In the genomic region with DNA sequence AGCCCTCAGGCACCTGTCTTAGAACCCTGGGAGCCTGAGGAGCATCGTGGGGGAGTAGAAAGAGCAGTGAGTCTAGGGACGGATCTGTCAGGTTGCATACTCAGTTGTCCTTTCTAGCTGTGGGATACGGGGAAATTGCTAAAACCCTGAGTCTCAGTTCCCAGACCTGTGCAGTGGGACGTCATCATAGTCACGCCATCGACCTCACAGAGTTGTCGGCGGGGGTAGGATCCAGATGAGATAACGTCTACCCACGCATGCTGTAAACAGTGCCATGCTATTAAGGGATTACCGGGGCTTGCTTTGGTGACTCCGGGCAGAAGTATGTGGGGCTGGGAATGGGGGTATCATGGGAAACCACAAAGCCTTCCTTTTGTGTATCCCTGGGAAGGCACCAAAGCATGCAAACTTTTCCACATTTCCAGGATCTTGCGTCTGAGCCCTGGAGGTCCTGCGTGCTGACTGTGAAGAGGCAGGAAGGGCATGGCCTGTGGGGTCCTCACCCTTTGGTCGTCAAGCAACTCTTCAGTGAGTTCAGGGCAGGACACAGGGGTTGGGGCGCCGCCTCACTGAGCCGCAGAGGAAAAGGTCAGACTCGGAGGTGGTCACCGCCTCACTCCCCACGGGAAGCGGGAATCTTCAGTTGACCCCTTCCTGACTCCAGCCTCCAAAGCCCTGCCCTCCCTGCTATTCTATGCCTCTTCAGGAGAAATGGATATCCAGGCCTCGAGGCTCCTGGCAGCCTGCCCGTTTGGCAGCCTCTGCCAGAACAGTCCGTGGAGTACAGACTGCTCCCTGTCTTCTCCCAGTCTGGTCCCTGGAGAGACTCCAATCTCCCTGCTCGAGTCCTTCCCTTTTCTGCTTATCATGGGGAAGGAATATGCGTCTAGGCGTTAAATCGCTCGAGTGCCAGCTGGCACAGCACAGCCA, we compare ENCODE assay signal across 8 cellular contexts.
DNase-seq lines count a peak whose midpoint lies in the region; ATAC-seq and TF ChIP-seq lines count a peak whose summit lies in the region.

No MANE protein-coding gene starts in this region.

- H3K4me3 Mint-ChIP-seq in CD14-positive monocyte, result no peak overlapping the region

- H3K4me1 Mint-ChIP-seq in CD14-positive monocyte, result peaks cover 3% of the 10 kb centered on the region

- intact Hi-C loops in body of pancreas (cut with DNase I), result loop anchor here (10.0 kb wide), 1 partner anchor 266 kb away; no protein-coding TSS in a partner anchor
- intact Hi-C loops in CD14-positive monocyte (cut with micrococcal nuclease), result loop anchor here (5.0 to 10.0 kb wide), 6 partner anchors 44 to 346 kb away; partner anchors contain the start of gene SMC5 (in 1 of the 2)

- peak; percentile 75 for ATAC-seq in body of pancreas
- no peak for ATAC-seq in HG03039 (IDR thresholded peaks at IDR 0.05; ENCODE audit: unreplicated experiment)

- H3K4me1 ChIP-seq in body of pancreas, result peaks cover 20% of the 10 kb centered on the region

- H3K27me3 Mint-ChIP-seq in CD14-positive monocyte (ENCODE audit: low read depth in 3 of 3), result peaks cover 0 to 2% (median 2%) of the 10 kb centered on the region in 3 donors

- WGBS in body of pancreas, 2 donors, result 46 to 49% methylated on average over 29 to 30 of the region's 30 CpGs

- H3K27ac Mint-ChIP-seq in CD14-positive monocyte, result peak overlapping the region in 3 of 7 donors; percentile 13 to 81 (median 56)

- DNase-seq in AG08395 (ENCODE audit: low spot score), result peak; percentile 85
- peak; percentile 94 for DNase-seq in NCI-H2029 treated with DMSO at 0.1 percent for 48 hours (lab: John Stamatoyannopoulos, UW)
- DNase-seq in body of pancreas, result peak; percentile 82 to 89 (median 88)
- peak; percentile 85 for DNase-seq in inferior parietal cortex (ENCODE audit: extremely low spot score)
- DNase-seq in WERI-Rb-1, result no peak
- no peak for DNase-seq in CD14-positive monocyte (ENCODE audit: low spot score)

- TF ChIP-seq CTCF in body of pancreas (IDR thresholded peaks at IDR 0.05) (no peak), WERI-Rb-1 (IDR thresholded peaks at IDR 0.05; ENCODE audit: low read depth, low read length) (no peak), CD14-positive monocyte (IDR thresholded peaks at IDR 0.05) (no peak)

- peak in 1 of 3 donors; percentile 11 for TF ChIP-seq POLR2A in body of pancreas (IDR thresholded peaks at IDR 0.05)

- H3K36me3 Mint-ChIP-seq in CD14-positive monocyte, result no peaks in the 10 kb centered on the region

- peaks cover 0 to 3% (median 0%) of the 10 kb centered on the region in 7 donors for H3K9me3 Mint-ChIP-seq in CD14-positive monocyte

- H3K9me3 ChIP-seq in body of pancreas (no peaks in the 10 kb centered on the region), WERI-Rb-1 (ENCODE audit: severe bottlenecking) (no peaks in the 10 kb centered on the region)

- H3K27me3 ChIP-seq in body of pancreas (no peaks in the 10 kb centered on the region), WERI-Rb-1 (ENCODE audit: insufficient read depth, low read depth, severe bottlenecking) (no peaks in the 10 kb centered on the region)

- H3K27ac ChIP-seq in body of pancreas (peak overlapping the region in 3 of 4 donors; percentile 48 to 71 (median 65)), skin epidermis (peak overlapping the region in 20 of 21 experiments; percentile 17 to 83 (median 72)), WERI-Rb-1 (no peak overlapping the region)

- H3K4me3 ChIP-seq in body of pancreas, result no peak overlapping the region
- no peak overlapping the region for H3K4me3 ChIP-seq in skin epidermis
- H3K4me3 ChIP-seq in WERI-Rb-1 (ENCODE audit: low read depth, low read length), result no peak overlapping the region

- H3K36me3 ChIP-seq in body of pancreas (replicated peaks in 1 of 2; ENCODE audit: insufficient read depth in 1 of 2, low read depth in 2 of 2), result no peaks in the 10 kb centered on the region
- H3K36me3 ChIP-seq in WERI-Rb-1, result no peaks in the 10 kb centered on the region

Comparison
In these comparisons a context has a peak if more than half of its experiments do, and no peak if none do; other contexts are left out.
1. DNase-seq: peak in AG08395 (single experiment), NCI-H2029 treated with DMSO at 0.1 percent for 48 hours (single experiment), body of pancreas (4 of 4) and inferior parietal cortex (single experiment); none in WERI-Rb-1 (single experiment) and CD14-positive monocyte (single experiment).